In genomic region chr7:140696679-140697446, GRCh38 we compare ENCODE assay signal across 8 cellular contexts. TPM values are rescaled to one million over a fixed set of nuclear protein-coding genes. Genes with fewer than 3 reads are reported as not detected.
DNase-seq lines count a peak whose midpoint lies in the region; TF ChIP-seq lines count a peak whose summit lies in the region.

Gene NDUFB2, plus strand, starts transcription at chr7:140696708. Its CDS starts 37 bp downstream, at chr7:140696745.

- H3K79me2 ChIP-seq in osteoblast (ENCODE audit: insufficient read depth, low read length): peaks cover 51% of the 10 kb centered on the region

- H3K9me3 Mint-ChIP-seq in activated naive CD8-positive, alpha-beta T cell treated with anti-CD3 and anti-CD28 coated beads for 36 hours: no peaks in the 10 kb centered on the region
- H3K9me3 Mint-ChIP-seq in glutamatergic neuron (ENCODE audit: unreplicated experiment): peaks cover 17% of the 10 kb centered on the region

- peak within 1 kb of the TSS; percentile 67 for H3K27ac ChIP-seq in SJSA1
- peak within 1 kb of the TSS; percentile 81 for H3K27ac ChIP-seq in osteoblast (ENCODE audit: low read depth, low read length)
- peak within 1 kb of the TSS; percentile 79 to 97 (median 92) for H3K27ac ChIP-seq in thyroid gland

- H4K20me1 ChIP-seq in osteoblast (ENCODE audit: insufficient read depth, low read length): peaks cover 16% of the 10 kb centered on the region

- H3K27me3 Mint-ChIP-seq in activated naive CD8-positive, alpha-beta T cell treated with anti-CD3 and anti-CD28 coated beads for 36 hours: no peaks in the 10 kb centered on the region
- peaks cover 14% of the 10 kb centered on the region for H3K27me3 Mint-ChIP-seq in glutamatergic neuron (ENCODE audit: unreplicated experiment)

- peaks cover 30% of the 10 kb centered on the region for H3K4me1 Mint-ChIP-seq in activated naive CD8-positive, alpha-beta T cell treated with anti-CD3 and anti-CD28 coated beads for 36 hours
- peaks cover 16% of the 10 kb centered on the region for H3K4me1 Mint-ChIP-seq in glutamatergic neuron (ENCODE audit: low read depth, unreplicated experiment)

- no peaks in the 10 kb centered on the region for H3K9me3 ChIP-seq in SJSA1 (replicated peaks)
- no peaks in the 10 kb centered on the region for H3K9me3 ChIP-seq in osteoblast (ENCODE audit: low read depth, low read length)
- no peaks in the 10 kb centered on the region for H3K9me3 ChIP-seq in thyroid gland

- peak within 1 kb of the TSS; percentile 96 for H3K4me2 ChIP-seq in osteoblast (ENCODE audit: insufficient read depth, low read length)

- intact Hi-C loops in thyroid gland (cut with DNase I): no loop called here

- peak within 1 kb of the TSS; percentile 88 for H3K4me3 ChIP-seq in SJSA1
- H3K4me3 ChIP-seq in osteoblast (ENCODE audit: insufficient read depth, low read length): peak within 1 kb of the TSS; percentile 97
- peak within 1 kb of the TSS; percentile 16 to 75 (median 52) for H3K4me3 ChIP-seq in thyroid gland (replicated peaks in 1 of 3)

- H3K36me3 ChIP-seq in SJSA1 (peaks cover 23% of the 10 kb centered on the region), osteoblast (ENCODE audit: insufficient read depth, low read length) (peaks cover 13% of the 10 kb centered on the region), thyroid gland (no peaks in the 10 kb centered on the region)

- peaks cover 30% of the 10 kb centered on the region for H3K36me3 Mint-ChIP-seq in activated naive CD8-positive, alpha-beta T cell treated with anti-CD3 and anti-CD28 coated beads for 36 hours
- H3K36me3 Mint-ChIP-seq in glutamatergic neuron (ENCODE audit: unreplicated experiment): no peaks in the 10 kb centered on the region

- H2AFZ ChIP-seq in osteoblast (ENCODE audit: low read length): peak within 1 kb of the TSS; percentile 90

- peak within 1 kb of the TSS; percentile 92 for H3K27ac Mint-ChIP-seq in activated naive CD8-positive, alpha-beta T cell treated with anti-CD3 and anti-CD28 coated beads for 36 hours
- peak within 1 kb of the TSS; percentile 89 for H3K27ac Mint-ChIP-seq in glutamatergic neuron (ENCODE audit: unreplicated experiment)

- peaks cover 13% of the 10 kb centered on the region for H3K4me1 ChIP-seq in SJSA1 (replicated peaks)
- H3K4me1 ChIP-seq in osteoblast (ENCODE audit: insufficient read depth, low read length): peaks cover 17% of the 10 kb centered on the region
- peaks cover 17 to 18% of the 10 kb centered on the region in 2 donors for H3K4me1 ChIP-seq in thyroid gland

- no peaks in the 10 kb centered on the region for H3K27me3 ChIP-seq in SJSA1 (replicated peaks)
- no peaks in the 10 kb centered on the region for H3K27me3 ChIP-seq in osteoblast (ENCODE audit: insufficient read depth, low read length)
- H3K27me3 ChIP-seq in thyroid gland: no peaks in the 10 kb centered on the region

- WGBS in thyroid gland, 2 donors: 0 to 1% methylated on average over 2 to 44 of the region's 82 CpGs

- H3K4me3 Mint-ChIP-seq in activated naive CD8-positive, alpha-beta T cell treated with anti-CD3 and anti-CD28 coated beads for 36 hours: peak within 1 kb of the TSS; percentile 89
- H3K4me3 Mint-ChIP-seq in glutamatergic neuron (ENCODE audit: unreplicated experiment): peak within 1 kb of the TSS; percentile 96

- peak; percentile 39 to 93 for TF ChIP-seq POLR2A in thyroid gland (IDR thresholded peaks at IDR 0.05)

- DNase-seq in GM04504 (ENCODE audit: low read depth): peak; percentile 60
- peak; percentile 76 for DNase-seq in H4 (ENCODE audit: low spot score)
- DNase-seq in LHCN-M2 (ENCODE audit: low read depth): peak; percentile 85
- peak; percentile 77 to 96 for DNase-seq in SJSA1 (ENCODE audit: low read depth in 1 of 2, low spot score in 2 of 2)
- peak; percentile 92 for DNase-seq in activated naive CD8-positive, alpha-beta T cell treated with anti-CD3 and anti-CD28 coated beads for 36 hours
- DNase-seq in glutamatergic neuron: peak; percentile 97
- peak; percentile 95 for DNase-seq in osteoblast (ENCODE audit: insufficient read length, low spot score, missing footprints)
- DNase-seq in thyroid gland: peak; percentile 80 to 83

- TF ChIP-seq CTCF in glutamatergic neuron (IDR thresholded peaks at IDR 0.05; ENCODE audit: partially characterized antibody, unreplicated experiment) (no peak), osteoblast (IDR thresholded peaks at IDR 0.05; ENCODE audit: extremely low read depth, low read depth, low read length) (no peak), thyroid gland (IDR thresholded peaks at IDR 0.05) (peak in 1 of 6 experiments; percentile 22)

RNA-seq across cellular contexts. Expression of gene NDUFB2, which starts in this region (rescaled TPM):
- 605 and 629 TPM in 2 replicates for total RNA-seq in H4 (2014; rRNA removed; shearing (Covaris generic))
- total RNA-seq in LHCN-M2 (2014; rRNA removed) (488 and 554 TPM in 2 replicates), glutamatergic neuron (ENCODE audit: unreplicated experiment) (127 TPM), osteoblast (56.5 and 66.3 TPM in 2 replicates), thyroid gland (100 to 1,000 TPM; 213 to 955 (median 698) TPM)
- polyA plus RNA-seq in LHCN-M2 (2012): 808 TPM
- 523 and 538 TPM in 2 replicates for total RNA-seq in SJSA1 (2014; rRNA removed; shearing (Covaris generic))
- total RNA-seq in activated naive CD8-positive, alpha-beta T cell treated with anti-CD3 and anti-CD28 coated beads for 36 hours: 100 to 1,000 TPM; 175 to 196 TPM

Comparison
In these comparisons a context has a peak if more than half of its experiments do, and no peak if none do; other contexts are left out.
1. Peak in every context shown above with its lines: DNase-seq, H3K4me3 ChIP-seq and H3K27ac ChIP-seq.